In the genomic region with DNA sequence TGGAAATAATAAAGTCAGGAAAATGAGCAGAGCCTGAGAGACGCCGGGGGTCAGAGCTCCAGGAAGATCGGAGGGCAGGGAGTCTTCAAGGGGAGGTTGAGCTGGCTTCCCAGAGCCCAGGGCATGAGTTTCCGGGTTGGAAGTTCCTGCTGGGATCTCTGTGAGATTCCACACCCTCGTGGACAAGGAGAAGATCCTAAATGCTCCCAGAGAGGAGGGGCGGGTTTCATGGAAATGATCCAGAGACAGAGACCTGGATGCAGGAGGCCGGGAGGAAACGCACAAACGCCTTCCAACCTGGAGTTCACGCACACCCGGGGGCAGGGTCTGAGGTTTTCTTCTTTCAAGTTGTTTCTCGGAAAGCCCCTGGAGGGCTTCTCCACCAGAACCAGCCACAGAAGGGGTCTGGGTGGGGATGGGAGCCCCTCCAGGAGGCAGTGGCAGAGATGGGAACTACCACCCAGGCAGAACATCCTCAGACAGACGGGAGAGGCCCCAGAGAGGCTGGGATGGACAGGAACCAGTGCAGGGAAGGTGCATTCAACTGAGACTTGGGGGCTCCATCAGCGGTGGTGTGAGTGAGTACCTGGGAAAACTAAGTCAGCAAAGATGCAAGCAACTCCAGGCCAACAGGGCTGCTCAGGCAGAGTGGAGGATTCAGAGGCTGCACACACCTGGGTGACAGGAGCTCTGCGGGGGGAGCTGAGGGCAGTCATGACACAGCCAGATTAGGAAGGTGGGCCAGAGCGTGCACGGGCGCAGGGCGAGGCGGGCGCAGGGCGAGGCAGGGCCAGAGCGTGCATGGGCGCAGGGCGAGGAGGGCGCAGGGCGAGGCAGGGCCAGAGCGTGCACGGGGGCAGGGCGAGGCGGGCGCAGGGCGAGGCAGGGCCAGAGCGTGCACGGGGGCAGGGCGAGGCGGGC, we compare ENCODE assay signal across 13 cellular contexts. TPM values are rescaled to one million over a fixed set of nuclear protein-coding genes. Genes with fewer than 3 reads are reported as not detected.
DNase-seq lines count a peak whose midpoint lies in the region; ATAC-seq and TF ChIP-seq lines count a peak whose summit lies in the region.
"Had no signal": no experiment of that assay in that cellular context is flagged by ENCODE, and none has a peak within 500 bp of the region (broad histone marks: within the 10 kb centered on the region; RNA-seq: fewer than 3 reads in every experiment).

No MANE protein-coding gene starts in this region.

- ATAC-seq in Right ventricle myocardium inferior (no peak), T-helper 17 cell (no peak), upper lobe of left lung (ENCODE audit: low FRiP score in 2 of 2) (no peak), HG03565 (IDR thresholded peaks at IDR 0.05; ENCODE audit: unreplicated experiment) (no peak), GM18909 (IDR thresholded peaks at IDR 0.05; ENCODE audit: poor library complexity, unreplicated experiment) (no peak), HG03135 (IDR thresholded peaks at IDR 0.05; ENCODE audit: unreplicated experiment) (no peak)
- ATAC-seq: heart left ventricle had no signal

- H3K4me3 ChIP-seq in left ventricle myocardium inferior (no peak overlapping the region), upper lobe of left lung (no peak overlapping the region)
- H3K4me3 ChIP-seq: heart left ventricle had no signal

- TF ChIP-seq CTCF in left ventricle myocardium inferior (IDR thresholded peaks at IDR 0.05; ENCODE audit: borderline replicate concordance) = no peak
- no peak for TF ChIP-seq CTCF in upper lobe of left lung (IDR thresholded peaks at IDR 0.05)

- peaks cover 18% of the 10 kb centered on the region for H3K4me1 Mint-ChIP-seq in T-helper 17 cell

- H3K4me1 ChIP-seq in left ventricle myocardium inferior = no peaks in the 10 kb centered on the region
- H3K4me1 ChIP-seq in upper lobe of left lung = peaks cover 0 to 6% (median 0%) of the 10 kb centered on the region in 4 donors
- H3K4me1 ChIP-seq: heart left ventricle had no signal

- TF ChIP-seq EP300 in upper lobe of left lung (IDR thresholded peaks at IDR 0.05) = no peak

- WGBS in upper lobe of left lung, 2 donors = 80 to 85% methylated on average over 24 to 34 of the region's 37 CpGs

- no peak for TF ChIP-seq POLR2A in upper lobe of left lung (IDR thresholded peaks at IDR 0.05)

- H3K27me3 ChIP-seq in left ventricle myocardium inferior (ENCODE audit: low read depth) = no peaks in the 10 kb centered on the region
- H3K27me3 ChIP-seq in upper lobe of left lung = no peaks in the 10 kb centered on the region

- H3K36me3 Mint-ChIP-seq in T-helper 17 cell (ENCODE audit: low read depth) = no peaks in the 10 kb centered on the region

- H3K27ac Mint-ChIP-seq in T-helper 17 cell = peak overlapping the region; percentile 29

- no peaks in the 10 kb centered on the region for H3K36me3 ChIP-seq in left ventricle myocardium inferior
- no peaks in the 10 kb centered on the region for H3K36me3 ChIP-seq in upper lobe of left lung
- H3K36me3 ChIP-seq: heart left ventricle had no signal

- peak overlapping the region; percentile 76 for H3K4me3 Mint-ChIP-seq in T-helper 17 cell

- DNase-seq in Right ventricle myocardium inferior (ENCODE audit: missing footprints) (peak; percentile 53), left ventricle myocardium inferior (no peak), T-helper 17 cell (no peak), kidney tubule cell (ENCODE audit: low spot score) (peak; percentile 11), upper lobe of left lung (peak; percentile 12 to 78)
- DNase-seq: Karpas-422, NCI-H526 treated with DMSO at 0.1 percent for 48 hours, SK-N-SH had no signal

- intact Hi-C loops in Right ventricle myocardium inferior (cut with DNase I) = no loop called here
- intact Hi-C loops in left ventricle myocardium inferior (cut with micrococcal nuclease) = no loop called here

- peaks cover 5% of the 10 kb centered on the region for H3K9me3 ChIP-seq in left ventricle myocardium inferior (replicated peaks)
- no peaks in the 10 kb centered on the region for H3K9me3 ChIP-seq in T-helper 17 cell (ENCODE audit: control insufficient read depth, low read length, poor library complexity, severe bottlenecking)
- no peaks in the 10 kb centered on the region for H3K9me3 ChIP-seq in upper lobe of left lung
- H3K9me3 ChIP-seq: SK-N-SH had no signal

- no peaks in the 10 kb centered on the region for H3K27me3 Mint-ChIP-seq in T-helper 17 cell

- no peak overlapping the region for H3K27ac ChIP-seq in left ventricle myocardium inferior (replicated peaks)
- H3K27ac ChIP-seq in upper lobe of left lung = no peak overlapping the region
- H3K27ac ChIP-seq: C4-2B, heart left ventricle had no signal

RNA-seq across cellular contexts. Expression of a gene that starts 52.1 kb away (rescaled TPM):
- 47.3 TPM for total RNA-seq in Right ventricle myocardium inferior
- total RNA-seq in left ventricle myocardium inferior = 46.2 TPM
- 10 to 100 TPM; 71.3 to 86.3 TPM for total RNA-seq in T-helper 17 cell
- 100 to 1,000 TPM in 2 of 6 donors, 10 to 100 TPM in 4; 43.6 to 149 (median 64.5) TPM for total RNA-seq in upper lobe of left lung

Comparison
In these comparisons a context has a peak if more than half of its experiments do, and no peak if none do; other contexts are left out.
1. DNase-seq: peak in Right ventricle myocardium inferior (single experiment), kidney tubule cell (single experiment) and upper lobe of left lung (2 of 2); none in left ventricle myocardium inferior (single experiment) and T-helper 17 cell (0 of 3).